Comparison of ENCODE assay signal across 21 cellular contexts in the genomic region with DNA sequence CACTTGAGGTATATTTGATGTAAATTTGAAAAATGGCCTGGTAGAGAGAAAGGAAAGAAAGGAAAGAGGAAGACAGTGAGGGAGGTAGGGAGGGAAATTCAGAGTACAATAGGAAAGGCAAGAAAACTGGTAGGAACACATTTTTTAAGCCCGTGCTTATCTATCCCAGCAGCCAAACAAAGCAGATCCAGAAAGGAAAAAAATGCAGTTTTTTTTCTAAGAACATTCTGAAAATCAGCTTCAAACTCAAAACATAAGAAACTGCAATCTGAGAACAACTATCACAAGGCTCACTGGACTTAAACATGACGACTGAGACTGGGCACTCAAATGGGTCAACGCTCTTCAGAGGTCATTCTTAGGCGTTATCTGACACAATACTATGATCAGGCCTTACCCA.
DNase-seq lines count a peak whose midpoint lies in the region; FAIRE-seq and TF ChIP-seq lines count a peak whose summit lies in the region.
"Had no signal": no experiment of that assay in that cellular context is flagged by ENCODE, and none has a peak within 500 bp of the region (broad histone marks: within the 10 kb centered on the region; RNA-seq: fewer than 3 reads in every experiment).

No MANE protein-coding gene starts in this region.

- H3K27me3 ChIP-seq in astrocyte (ENCODE audit: insufficient read depth, low read length) = no peaks in the 10 kb centered on the region
- H3K27me3 ChIP-seq: BLaER1 had no signal

- FAIRE-seq in astrocyte (lab: Jason Lieb, UNC) = peak; percentile 71
- FAIRE-seq: D721Med, GM12878, GM19239, H54 had no signal

- H3K4me3 ChIP-seq in astrocyte (ENCODE audit: insufficient read depth, low read depth, low read length) = no peak overlapping the region
- H3K4me3 ChIP-seq: BLaER1, GM12878, HAP-1 had no signal

- peak overlapping the region; percentile 97 for H3K27ac Mint-ChIP-seq in HFFc6
- no peak overlapping the region for H3K27ac Mint-ChIP-seq in astrocyte (ENCODE audit: unreplicated experiment)
- H3K27ac Mint-ChIP-seq in nephron = peak overlapping the region in 2 of 3 experiments; percentile 6 to 44
- no peak overlapping the region for H3K27ac Mint-ChIP-seq in activated CD4-positive, alpha-beta T cell treated with anti-CD3 and anti-CD28 coated beads, Interleukin-2, amount 10 ng/mL, durations not matched to agents 24 days and 14 days
- H3K27ac Mint-ChIP-seq: B cell; CD14-positive monocyte; CD4-positive, alpha-beta T cell; CD8-positive, alpha-beta memory T cell had no signal

- no peak overlapping the region for H3K4me3 Mint-ChIP-seq in HFFc6
- H3K4me3 Mint-ChIP-seq in astrocyte (ENCODE audit: unreplicated experiment) = no peak overlapping the region
- H3K4me3 Mint-ChIP-seq in nephron = no peak overlapping the region
- no peak overlapping the region for H3K4me3 Mint-ChIP-seq in activated CD4-positive, alpha-beta T cell treated with anti-CD3 and anti-CD28 coated beads, Interleukin-2, amount 10 ng/mL, durations not matched to agents 24 days and 14 days
- H3K4me3 Mint-ChIP-seq: B cell; CD14-positive monocyte; CD4-positive, alpha-beta T cell; CD8-positive, alpha-beta memory T cell had no signal

- DNase-seq in HFFc6 (no peak), astrocyte (ENCODE audit: low read depth) (no peak), SKM-1 treated with dmso at 0.1 percent for 144 hours (lab: John Stamatoyannopoulos, UW; ENCODE audit: unreplicated experiment) (no peak), GM13976 (ENCODE audit: low spot score) (no peak)
- no peak for DNase-seq in activated CD4-positive, alpha-beta T cell treated with anti-CD3 and anti-CD28 coated beads, Interleukin-2, amount 10 ng/mL, durations not matched to agents 24 days and 14 days
- DNase-seq: CD4-positive, alpha-beta T cell; CD8-positive, alpha-beta memory T cell; DMS 273 treated with DMSO at 0.1 percent for 48 hours; DMS79; EL; GDM1; GOT3 had no signal

- no peaks in the 10 kb centered on the region for H3K36me3 ChIP-seq in astrocyte (ENCODE audit: insufficient read depth, low read length)
- H3K36me3 ChIP-seq: BLaER1, HAP-1 had no signal

- TF ChIP-seq CTCF in HFFc6 (IDR thresholded peaks at IDR 0.05) = no peak
- no peak for TF ChIP-seq CTCF in astrocyte (IDR thresholded peaks at IDR 0.05; ENCODE audit: insufficient read depth, low read depth, low read length)
- TF ChIP-seq CTCF in nephron (IDR thresholded peaks at IDR 0.05; ENCODE audit: unreplicated experiment in 3 of 3) = no peak
- no peak for TF ChIP-seq CTCF in GM13976 (IDR thresholded peaks at IDR 0.05; ENCODE audit: borderline replicate concordance, control extremely low read depth, extremely low read depth, insufficient read depth, missing control alignments)

- H2AFZ ChIP-seq in astrocyte (ENCODE audit: low read depth, low read length) = no peak overlapping the region

- peaks cover 17% of the 10 kb centered on the region for H3K4me1 ChIP-seq in astrocyte (ENCODE audit: insufficient read depth, low read length)
- H3K4me1 ChIP-seq: BLaER1 had no signal

- H3K4me1 Mint-ChIP-seq in HFFc6 (ENCODE audit: low read depth) (peaks cover 87% of the 10 kb centered on the region), astrocyte (ENCODE audit: low read depth, unreplicated experiment) (peaks cover 13% of the 10 kb centered on the region), nephron (peaks cover 13% of the 10 kb centered on the region)
- H3K4me1 Mint-ChIP-seq in activated CD4-positive, alpha-beta T cell treated with anti-CD3 and anti-CD28 coated beads, Interleukin-2, amount 10 ng/mL, durations not matched to agents 24 days and 14 days = no peaks in the 10 kb centered on the region
- H3K4me1 Mint-ChIP-seq: CD14-positive monocyte; CD8-positive, alpha-beta memory T cell had no signal

- no peak overlapping the region for H3K27ac ChIP-seq in astrocyte (ENCODE audit: low read depth, low read length)
- H3K27ac ChIP-seq: BLaER1 had no signal

- H3K9ac ChIP-seq in astrocyte (ENCODE audit: low read length) = no peak overlapping the region
- H3K9ac ChIP-seq: BLaER1 had no signal

- H3K4me2 ChIP-seq in astrocyte (ENCODE audit: low read length) = no peak overlapping the region
- H3K4me2 ChIP-seq: BLaER1 had no signal

- H3K9me3 ChIP-seq in astrocyte (ENCODE audit: insufficient read depth, low read depth, low read length) = no peaks in the 10 kb centered on the region
- H3K9me3 ChIP-seq: BLaER1, HAP-1 had no signal

- intact Hi-C loops in activated CD4-positive, alpha-beta T cell treated with anti-CD3 and anti-CD28 coated beads, Interleukin-2, amount 10 ng/mL, durations not matched to agents 24 days and 14 days (cut with micrococcal nuclease) = no loop called here

- no peaks in the 10 kb centered on the region for H4K20me1 ChIP-seq in astrocyte (ENCODE audit: insufficient read depth, low read length)
- H4K20me1 ChIP-seq: BLaER1 had no signal

- H3K79me2 ChIP-seq in astrocyte (ENCODE audit: insufficient read depth, low read length) = no peaks in the 10 kb centered on the region

- H3K27me3 Mint-ChIP-seq in HFFc6 (ENCODE audit: insufficient read depth) (no peaks in the 10 kb centered on the region), astrocyte (ENCODE audit: low read depth, unreplicated experiment) (no peaks in the 10 kb centered on the region), nephron (ENCODE audit: low read depth) (no peaks in the 10 kb centered on the region)
- H3K27me3 Mint-ChIP-seq in activated CD4-positive, alpha-beta T cell treated with anti-CD3 and anti-CD28 coated beads, Interleukin-2, amount 10 ng/mL, durations not matched to agents 24 days and 14 days = peaks cover 1% of the 10 kb centered on the region
- H3K27me3 Mint-ChIP-seq: B cell; CD4-positive, alpha-beta T cell had no signal

- no peaks in the 10 kb centered on the region for H3K9me3 Mint-ChIP-seq in HFFc6
- no peaks in the 10 kb centered on the region for H3K9me3 Mint-ChIP-seq in astrocyte (ENCODE audit: unreplicated experiment)
- peaks cover 3% of the 10 kb centered on the region for H3K9me3 Mint-ChIP-seq in nephron
- no peaks in the 10 kb centered on the region for H3K9me3 Mint-ChIP-seq in activated CD4-positive, alpha-beta T cell treated with anti-CD3 and anti-CD28 coated beads, Interleukin-2, amount 10 ng/mL, durations not matched to agents 24 days and 14 days
- H3K9me3 Mint-ChIP-seq: CD14-positive monocyte; CD4-positive, alpha-beta T cell; CD8-positive, alpha-beta memory T cell had no signal

- peaks cover 22% of the 10 kb centered on the region for H3K36me3 Mint-ChIP-seq in HFFc6 (ENCODE audit: low read depth)
- H3K36me3 Mint-ChIP-seq in astrocyte (ENCODE audit: low read depth, unreplicated experiment) = no peaks in the 10 kb centered on the region
- H3K36me3 Mint-ChIP-seq in nephron (ENCODE audit: low read depth) = no peaks in the 10 kb centered on the region
- H3K36me3 Mint-ChIP-seq in activated CD4-positive, alpha-beta T cell treated with anti-CD3 and anti-CD28 coated beads, Interleukin-2, amount 10 ng/mL, durations not matched to agents 24 days and 14 days (ENCODE audit: low read depth) = no peaks in the 10 kb centered on the region
- H3K36me3 Mint-ChIP-seq: CD14-positive monocyte; CD8-positive, alpha-beta memory T cell had no signal

- in situ Hi-C loops in GM13976 (cut with MboI; ENCODE audit: low sequenced_read_pairs, unreplicated experiment) = no loop called here

Comparison
In these comparisons a context has a peak if more than half of its experiments do, and no peak if none do; other contexts are left out.
1. H3K27ac Mint-ChIP-seq: peak in HFFc6 (single experiment) and nephron (2 of 3); none in astrocyte (single experiment) and activated CD4-positive, alpha-beta T cell treated with anti-CD3 and anti-CD28 coated beads, Interleukin-2, amount 10 ng/mL, durations not matched to agents 24 days and 14 days (single experiment).